In the genomic region with DNA sequence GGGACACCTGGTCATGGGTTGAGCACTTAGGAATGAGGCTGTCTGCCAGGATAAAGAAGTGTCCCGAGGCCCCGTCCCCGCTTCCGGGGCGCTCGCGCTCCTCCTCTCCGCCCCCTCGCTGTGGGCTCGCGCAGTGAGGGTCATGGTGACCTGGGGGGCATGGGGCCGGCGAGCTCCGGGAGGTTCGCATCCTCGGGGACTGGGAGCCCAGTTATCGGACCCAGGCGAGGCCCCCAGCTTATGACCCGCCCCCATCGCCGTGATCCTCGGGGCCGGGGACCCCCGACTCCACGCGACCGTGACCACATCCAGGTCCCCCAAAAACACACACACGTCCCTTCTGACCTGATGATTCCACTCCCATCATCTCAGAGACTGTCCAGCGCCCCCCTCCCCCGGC, we compare ENCODE assay signal across 9 cellular contexts. TPM values are rescaled to one million over a fixed set of nuclear protein-coding genes. Genes with fewer than 3 reads are reported as not detected.
"Had no signal": no experiment of that assay in that cellular context is flagged by ENCODE, and none has a peak within 500 bp of the region (broad histone marks: within the 10 kb centered on the region; RNA-seq: fewer than 3 reads in every experiment).

No MANE protein-coding gene starts in this region.

- ATAC-seq: HCT116, K562 had no signal

- H3K9me3 Mint-ChIP-seq: HFFc6 had no signal

- H3K27ac Mint-ChIP-seq: HFFc6 had no signal

- H3K4me3 Mint-ChIP-seq: HFFc6 had no signal

- H3K36me3 ChIP-seq: HAP-1 had no signal

- H3K9me3 ChIP-seq: HAP-1 had no signal

- H3K4me1 ChIP-seq: HAP-1 had no signal

- H3K9ac ChIP-seq: GM23248 had no signal

- H3K27ac ChIP-seq: GM23248 had no signal

- H2AFZ ChIP-seq: GM23248 had no signal

- DNase-seq: GM23248, GOT3, H7, HFFc6, IMR-90 had no signal

- H3K4me3 ChIP-seq: GM23248, HAP-1, K562 had no signal

RNA-seq across cellular contexts. Expression of a gene that starts 35.3 kb away (rescaled TPM):
- total RNA-seq: HT-29 had no signal
